Comparison of ENCODE assay signal across 1 cellular context in genomic region chrX:83260288-83260687, GRCh38.
TF ChIP-seq lines count a peak whose summit lies in the region.

No MANE protein-coding gene starts in this region.

TF ChIP-seq in WTC11, 78 proteins besides CTCF, POLR2A, EP300 and RAD21 (continued from another document):
- TF ChIP-seq E2F4 (CRISPR knock-in tag; IDR thresholded peaks at IDR 0.05; ENCODE audit: borderline replicate concordance, low read depth) (no peak), ELF4 (CRISPR knock-in tag; IDR thresholded peaks at IDR 0.05; ENCODE audit: low read depth) (no peak), ZMAT4 (CRISPR knock-in tag; IDR thresholded peaks at IDR 0.05) (no peak), NFE2L1 (CRISPR knock-in tag; IDR thresholded peaks at IDR 0.05) (no peak), FOXK1 (CRISPR knock-in tag; IDR thresholded peaks at IDR 0.05) (no peak)
